In the genomic region with DNA sequence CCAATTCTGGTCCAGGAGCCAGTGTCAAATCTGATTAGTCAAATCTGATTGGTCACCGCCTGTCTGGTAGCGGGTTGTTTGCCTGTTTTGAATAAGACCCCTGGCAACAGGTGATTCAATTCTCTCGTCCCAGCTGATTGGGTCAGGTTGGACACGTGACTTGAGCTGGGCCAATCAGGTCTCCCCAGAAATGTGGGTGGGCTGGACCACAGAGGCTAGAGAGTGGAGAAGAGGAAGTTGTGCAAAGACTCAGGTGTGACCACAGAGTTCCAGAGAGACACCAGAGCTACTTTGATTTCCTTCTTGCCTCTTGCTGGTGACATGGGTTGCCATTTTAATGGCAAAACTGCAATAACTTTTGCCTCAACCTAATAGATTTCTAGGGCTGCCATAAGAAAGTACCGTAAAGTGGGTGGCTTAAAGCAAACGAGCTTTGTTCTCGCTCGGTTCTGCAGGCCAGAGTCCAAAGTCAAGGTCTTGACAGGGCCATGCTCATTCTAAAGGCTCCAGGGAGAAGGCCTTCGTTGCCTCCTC, we compare ENCODE assay signal across 8 cellular contexts. TPM values are rescaled to one million over a fixed set of nuclear protein-coding genes. Genes with fewer than 3 reads are reported as not detected.
DNase-seq lines count a peak whose midpoint lies in the region; ATAC-seq lines count a peak whose summit lies in the region.

No MANE protein-coding gene starts in this region.

- peak; percentile 85 for ATAC-seq in GM19351 (IDR thresholded peaks at IDR 0.05; ENCODE audit: unreplicated experiment)
- peak; percentile 76 for ATAC-seq in HG03378 (IDR thresholded peaks at IDR 0.05; ENCODE audit: unreplicated experiment)

- in situ Hi-C loops in Caki2 (cut with HindIII; ENCODE audit: low pct_unique_long_range_greater_than_20kb, low sequenced_read_pairs) = no loop called here
- in situ Hi-C loops in SK-MEL-5 (cut with HindIII; ENCODE audit: low pct_unique_long_range_greater_than_20kb, low sequenced_read_pairs) = no loop called here

- peak; percentile 77 for DNase-seq in Caki2 (ENCODE audit: low read depth)
- DNase-seq in SK-MEL-5 (ENCODE audit: low read depth, low spot score) = peak; percentile 70
- DNase-seq in activated gamma-delta T cell treated with anti-CD3 and anti-CD28 coated beads, Interleukin-2, amount 50 U/mL, for 16 hours (ENCODE audit: low read depth) = peak; percentile 67
- DNase-seq in inferior parietal cortex (ENCODE audit: extremely low spot score) = peak; percentile 47
- peak; percentile 89 for DNase-seq in stimulated activated CD8-positive, alpha-beta memory T cell treated with anti-CD3 and anti-CD28 coated beads, Interleukin-4, amount 100 ng/mL, for 48 hours
- no peak for DNase-seq in AG08395 (ENCODE audit: low spot score)

RNA-seq across cellular contexts. Expression of a gene that starts 5.4 kb away (rescaled TPM):
- 94.6 and 119 TPM in 2 replicates for total RNA-seq in Caki2 (2014; rRNA removed; shearing (Covaris generic); ENCODE audit: low replicate concordance)
- total RNA-seq in SK-MEL-5 (2014; rRNA removed; shearing (Covaris generic)) = 10.9 and 13.7 TPM in 2 replicates
- 11.1 and 11.4 TPM in 2 replicates for polyA plus RNA-seq in SK-MEL-5 (2015; cell fraction: cytosol; rRNA removed)
- 5.9 and 8.4 TPM in 2 replicates for polyA plus RNA-seq in SK-MEL-5 (2015; cell fraction: nucleus; rRNA removed)

RNA-seq across cellular contexts. Expression of a gene that starts 34.1 kb away (rescaled TPM):
- total RNA-seq in Caki2 (2014; rRNA removed; shearing (Covaris generic); ENCODE audit: low replicate concordance) = 0.41 TPM in 1 of 2 replicates, not detected in the other
- total RNA-seq in SK-MEL-5 (2014; rRNA removed; shearing (Covaris generic)) = 19.8 and 24.0 TPM in 2 replicates
- polyA plus RNA-seq in SK-MEL-5 (2015; cell fraction: cytosol; rRNA removed) = 197 and 275 TPM in 2 replicates
- 35.1 and 72.8 TPM in 2 replicates for polyA plus RNA-seq in SK-MEL-5 (2015; cell fraction: nucleus; rRNA removed)

RNA-seq across cellular contexts. Expression of a gene that starts 54.6 kb away (rescaled TPM):
- not detected in 2 replicates for total RNA-seq in Caki2 (2014; rRNA removed; shearing (Covaris generic); ENCODE audit: low replicate concordance)
- not detected in 2 replicates for total RNA-seq in SK-MEL-5 (2014; rRNA removed; shearing (Covaris generic))
- polyA plus RNA-seq in SK-MEL-5 (2015; cell fraction: cytosol; rRNA removed) = 0.06 TPM in 1 of 2 replicates, not detected in the other
- polyA plus RNA-seq in SK-MEL-5 (2015; cell fraction: nucleus; rRNA removed) = 0.07 TPM in 1 of 2 replicates, not detected in the other

RNA-seq across cellular contexts. Expression of a gene that starts 54.7 kb away (rescaled TPM):
- total RNA-seq in Caki2 (2014; rRNA removed; shearing (Covaris generic); ENCODE audit: low replicate concordance) = 274 and 291 TPM in 2 replicates
- not detected in 2 replicates for total RNA-seq in SK-MEL-5 (2014; rRNA removed; shearing (Covaris generic))
- not detected in 2 replicates for polyA plus RNA-seq in SK-MEL-5 (2015; cell fraction: cytosol; rRNA removed)
- polyA plus RNA-seq in SK-MEL-5 (2015; cell fraction: nucleus; rRNA removed) = 0.70 TPM in 1 of 2 replicates, not detected in the other

Comparison
In these comparisons a context has a peak if more than half of its experiments do, and no peak if none do; other contexts are left out.
1. RNA of a gene that starts 34.1 kb away (total RNA-seq): 19.8 to 24.0 TPM in SK-MEL-5; 0.41 TPM in Caki2; every median in the first group is over 10 times any median in the second.